1 cellular context compared by ENCODE assay signal in genomic region chr1:160451119-160451858, GRCh38.
TF ChIP-seq lines count a peak whose summit lies in the region.

No MANE protein-coding gene starts in this region.

TF ChIP-seq in WTC11, 78 proteins besides CTCF, POLR2A, EP300 and RAD21 (continued from another document):
- TF ChIP-seq FOXP4 (CRISPR knock-in tag; IDR thresholded peaks at IDR 0.05), result no peak
- TF ChIP-seq USF2 (CRISPR knock-in tag; IDR thresholded peaks at IDR 0.05), result no peak
- TF ChIP-seq ZNF671 (CRISPR knock-in tag; IDR thresholded peaks at IDR 0.05), result no peak
- TF ChIP-seq TEAD1 (CRISPR knock-in tag; IDR thresholded peaks at IDR 0.05), result no peak
- TF ChIP-seq ATF1 (CRISPR knock-in tag; IDR thresholded peaks at IDR 0.05), result no peak
- no peak for TF ChIP-seq ZBTB43 (CRISPR knock-in tag; IDR thresholded peaks at IDR 0.05)
- TF ChIP-seq, protein P1, sequence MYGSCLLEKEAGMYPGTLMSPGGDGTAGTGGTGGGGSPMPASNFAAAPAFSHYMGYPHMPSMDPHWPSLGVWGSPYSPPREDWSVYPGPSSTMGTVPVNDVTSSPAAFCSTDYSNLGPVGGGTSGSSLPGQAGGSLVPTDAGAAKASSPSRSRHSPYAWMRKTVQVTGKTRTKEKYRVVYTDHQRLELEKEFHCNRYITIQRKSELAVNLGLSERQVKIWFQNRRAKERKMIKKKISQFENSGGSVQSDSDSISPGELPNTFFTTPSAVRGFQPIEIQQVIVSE (CRISPR knock-in tag; IDR thresholded peaks at IDR 0.05; ENCODE audit: borderline replicate concordance), result no peak
- TF ChIP-seq, protein P2, sequence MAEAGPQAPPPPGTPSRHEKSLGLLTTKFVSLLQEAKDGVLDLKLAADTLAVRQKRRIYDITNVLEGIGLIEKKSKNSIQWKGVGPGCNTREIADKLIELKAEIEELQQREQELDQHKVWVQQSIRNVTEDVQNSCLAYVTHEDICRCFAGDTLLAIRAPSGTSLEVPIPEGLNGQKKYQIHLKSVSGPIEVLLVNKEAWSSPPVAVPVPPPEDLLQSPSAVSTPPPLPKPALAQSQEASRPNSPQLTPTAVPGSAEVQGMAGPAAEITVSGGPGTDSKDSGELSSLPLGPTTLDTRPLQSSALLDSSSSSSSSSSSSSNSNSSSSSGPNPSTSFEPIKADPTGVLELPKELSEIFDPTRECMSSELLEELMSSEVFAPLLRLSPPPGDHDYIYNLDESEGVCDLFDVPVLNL (CRISPR knock-in tag; IDR thresholded peaks at IDR 0.05; ENCODE audit: borderline replicate concordance, low read depth), result no peak
- TF ChIP-seq FOXK1 (CRISPR knock-in tag; IDR thresholded peaks at IDR 0.05), result no peak
